ENCODE assay signal across 13 cellular contexts in the genomic region with DNA sequence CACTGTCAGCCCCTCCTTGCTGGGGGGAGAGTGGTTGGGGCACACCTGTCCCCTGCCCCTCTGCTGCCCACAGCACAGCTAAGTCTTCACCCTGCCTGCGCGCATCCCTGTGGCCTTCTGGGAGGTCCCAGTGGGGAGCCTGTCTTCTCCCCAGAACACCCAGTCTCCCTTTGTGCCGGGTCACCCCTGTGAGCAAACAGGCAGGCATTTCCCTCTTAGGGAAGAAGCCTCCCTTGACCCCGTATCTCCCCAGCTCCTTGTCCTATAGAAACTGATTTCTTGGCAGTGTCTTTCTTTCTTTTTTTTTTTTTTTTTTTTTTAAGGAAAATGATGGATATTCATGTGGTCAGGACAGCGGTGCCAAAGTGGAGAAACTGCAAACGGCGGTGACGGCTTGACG.
DNase-seq lines count a peak whose midpoint lies in the region; TF ChIP-seq lines count a peak whose summit lies in the region.
"Had no signal": no experiment of that assay in that cellular context is flagged by ENCODE, and none has a peak within 500 bp of the region (broad histone marks: within the 10 kb centered on the region; RNA-seq: fewer than 3 reads in every experiment).

No MANE protein-coding gene starts in this region.

- H3K9ac ChIP-seq in H9 (ENCODE audit: extremely low read depth, insufficient read length, low read length): no peak overlapping the region
- no peak overlapping the region for H3K9ac ChIP-seq in endodermal cell (ENCODE audit: extremely low read depth, low read length, poor library complexity, severe bottlenecking)

- no CpG with 5 or more reads among the region's 9 CpGs for WGBS in H9 (ENCODE audit: extremely low coverage, insufficient read length, low lambda C conversion rate)
- WGBS in endodermal cell (ENCODE audit: insufficient coverage in 1 of 2, insufficient read length in 1 of 2), 2 experiments: 93 to 94% methylated on average over 5 to 8 of the region's 9 CpGs

- no peak overlapping the region for H2BK12ac ChIP-seq in H9 (ENCODE audit: insufficient read length, low read depth, low read length)

- intact Hi-C loops in posterior vena cava (cut with DNase I): no loop called here

- H3K27me3 ChIP-seq in H9 (ENCODE audit: insufficient read depth, low read length) (no peaks in the 10 kb centered on the region), endodermal cell (ENCODE audit: control insufficient read depth, insufficient read depth, low read length, poor library complexity, severe bottlenecking) (no peaks in the 10 kb centered on the region)

- H2BK15ac ChIP-seq in H9 (ENCODE audit: low read depth, low read length): no peak overlapping the region

- TF ChIP-seq CTCF in H9 (conservative IDR thresholded peaks at IDR 0.05) (no peak), endodermal cell (conservative IDR thresholded peaks at IDR 0.05) (no peak), nephron progenitor cell (IDR thresholded peaks at IDR 0.05) (no peak)

- no peak overlapping the region for H3K56ac ChIP-seq in H9 (ENCODE audit: insufficient read length, low read depth, low read length)

- H3T11ph ChIP-seq in H9 (ENCODE audit: low read length): no peak overlapping the region

- H3K79me2 ChIP-seq in H9 (ENCODE audit: insufficient read depth, low read length): no peaks in the 10 kb centered on the region

- peak; percentile 12 for DNase-seq in activated T-cell treated with anti-CD3 and anti-CD28 coated beads, Interleukin-2, amount 50 U/mL, for 1 hour
- DNase-seq in activated T-cell treated with anti-CD3 and anti-CD28 coated beads, Interleukin-2, amount 50 U/mL, for 48 hours: no peak
- DNase-seq in H9 (peak; percentile 13), endodermal cell (peak; percentile 10), posterior vena cava (ENCODE audit: low spot score) (peak; percentile 20), nephron progenitor cell (no peak), T-helper 1 cell (no peak), SIG-M5 (lab: John Stamatoyannopoulos, UW) (no peak)
- DNase-seq: C1 segment of cervical spinal cord, EL, KG1, NCI-H1092, SHP77 had no signal

- no peak overlapping the region for H4K8ac ChIP-seq in H9 (replicated peaks; ENCODE audit: insufficient read length, low read depth, low read length)

- H3K36me3 ChIP-seq in endodermal cell (ENCODE audit: control insufficient read depth, insufficient read depth, low read length): no peaks in the 10 kb centered on the region

- H3K23ac ChIP-seq in H9 (ENCODE audit: insufficient read length, low read depth, low read length): no peak overlapping the region

- H3K27ac Mint-ChIP-seq in H9: no peak overlapping the region; a peak in 1 of 7 replicates
- no peak overlapping the region for H3K27ac Mint-ChIP-seq in endodermal cell
- no peak overlapping the region for H3K27ac Mint-ChIP-seq in nephron progenitor cell

- H2BK120ac ChIP-seq in H9 (ENCODE audit: low read depth, low read length, poor library complexity, severe bottlenecking): no peak overlapping the region

- H4K5ac ChIP-seq in H9 (ENCODE audit: insufficient read length, low read depth, low read length): no peak overlapping the region

- H2AK5ac ChIP-seq in H9 (ENCODE audit: insufficient read length, low read length): no peak overlapping the region

- H3K4me3 Mint-ChIP-seq in H9: no peak overlapping the region
- no peak overlapping the region for H3K4me3 Mint-ChIP-seq in endodermal cell
- no peak overlapping the region for H3K4me3 Mint-ChIP-seq in nephron progenitor cell

- no peaks in the 10 kb centered on the region for H3K79me1 ChIP-seq in H9 (ENCODE audit: insufficient read depth, low read depth, low read length, poor library complexity, severe bottlenecking)

- H2BK20ac ChIP-seq in H9 (ENCODE audit: low read depth, low read length, poor library complexity, severe bottlenecking): no peak overlapping the region

- H4K91ac ChIP-seq in H9 (ENCODE audit: insufficient read length, low read depth, low read length): no peak overlapping the region

- H3K9me3 ChIP-seq in H9 (ENCODE audit: control insufficient read depth, low read depth, low read length) (no peaks in the 10 kb centered on the region), endodermal cell (ENCODE audit: control insufficient read depth, low read length) (no peaks in the 10 kb centered on the region)

- peak overlapping the region; percentile 52; the same call in 1 of the 2 replicates for H3K14ac ChIP-seq in H9 (ENCODE audit: insufficient read depth, low read length)

- H3K9me3 Mint-ChIP-seq in H9 (no peaks in the 10 kb centered on the region), endodermal cell (no peaks in the 10 kb centered on the region), nephron progenitor cell (peaks cover 7% of the 10 kb centered on the region)

- H3K36me3 Mint-ChIP-seq in H9 (ENCODE audit: insufficient read depth in 1 of 3, low read depth in 3 of 3) (no peaks in the 10 kb centered on the region), endodermal cell (ENCODE audit: low read depth) (peaks cover 3% of the 10 kb centered on the region), nephron progenitor cell (ENCODE audit: low read depth) (peaks cover 22% of the 10 kb centered on the region)

- H3K4ac ChIP-seq in H9 (ENCODE audit: low read depth, low read length): no peak overlapping the region

- H3K23me2 ChIP-seq in H9 (ENCODE audit: insufficient read length, low read depth, low read length, poor library complexity, severe bottlenecking): no peaks in the 10 kb centered on the region

- H2AFZ ChIP-seq in H9 (ENCODE audit: low read length): no peak overlapping the region

- H3K4me1 ChIP-seq in H9 (ENCODE audit: insufficient read depth, low read length): no peaks in the 10 kb centered on the region
- H3K4me1 ChIP-seq in endodermal cell (ENCODE audit: control insufficient read depth, insufficient read depth, low read length): no peaks in the 10 kb centered on the region

- H3K27ac ChIP-seq in H9 (ENCODE audit: insufficient read length, low read depth, low read length): no peak overlapping the region
- H3K27ac ChIP-seq in endodermal cell (ENCODE audit: low read depth, low read length): no peak overlapping the region

- H3K27me3 Mint-ChIP-seq in H9 (ENCODE audit: low read depth) (no peaks in the 10 kb centered on the region; the same call in 1 of the 2 replicates), endodermal cell (ENCODE audit: insufficient read depth) (no peaks in the 10 kb centered on the region), nephron progenitor cell (ENCODE audit: low read depth, poor library complexity) (peaks cover 4% of the 10 kb centered on the region)

- H3K4me3 ChIP-seq in endodermal cell (ENCODE audit: low read length): no peak overlapping the region

- no peaks in the 10 kb centered on the region for H4K20me1 ChIP-seq in H9 (ENCODE audit: control insufficient read depth, insufficient read depth, insufficient read length)

- peaks cover 3 to 9% of the 10 kb centered on the region in 2 experiments; a peak in 2 of 4 replicates for H3K4me1 Mint-ChIP-seq in H9
- no peaks in the 10 kb centered on the region for H3K4me1 Mint-ChIP-seq in endodermal cell
- H3K4me1 Mint-ChIP-seq in nephron progenitor cell: peaks cover 25% of the 10 kb centered on the region

- no peak overlapping the region for H3K18ac ChIP-seq in H9 (ENCODE audit: insufficient read length, low read depth, low read length)

- no peak overlapping the region for H2BK5ac ChIP-seq in H9 (ENCODE audit: insufficient read length, low read length)

- no peak overlapping the region for H3K4me2 ChIP-seq in H9 (ENCODE audit: insufficient read depth, insufficient read length, low read length)

Comparison
In these comparisons a context has a peak if more than half of its experiments do, and no peak if none do; other contexts are left out.
1. DNase-seq: peak in activated T-cell treated with anti-CD3 and anti-CD28 coated beads, Interleukin-2, amount 50 U/mL, for 1 hour (single experiment), H9 (single experiment), endodermal cell (single experiment) and posterior vena cava (single experiment); none in activated T-cell treated with anti-CD3 and anti-CD28 coated beads, Interleukin-2, amount 50 U/mL, for 48 hours (0 of 2), nephron progenitor cell (single experiment), T-helper 1 cell (0 of 5) and SIG-M5 (single experiment).